ENCODE assay signal across 6 cellular contexts in genomic region chr3:49841126-49841525, GRCh38. TPM values are rescaled to one million over a fixed set of nuclear protein-coding genes. Genes with fewer than 3 reads are reported as not detected.
A peak's percentile ranks its signal among the peaks of the same experiment; 100 is the strongest.
DNase-seq lines count a peak whose midpoint lies in the region; ATAC-seq, FAIRE-seq and TF ChIP-seq lines count a peak whose summit lies in the region.

No MANE protein-coding gene starts in this region.

- DNase-seq in A549 (ENCODE audit: low read depth in 1 of 2, low spot score in 1 of 2) (peak in 1 of 2 experiments; percentile 31), GM12878 (ENCODE audit: low read depth, low spot score) (no peak), left lobe of liver (ENCODE audit: low spot score) (no peak), A172 (ENCODE audit: low spot score) (no peak)

- H3K4me2 ChIP-seq in A549 (no peak overlapping the region), GM12878 (ENCODE audit: control insufficient read depth, insufficient read depth) (no peak overlapping the region)

- H2AFZ ChIP-seq in GM12878 (ENCODE audit: control insufficient read depth, low read depth, low read length) = no peak overlapping the region

- no peaks in the 10 kb centered on the region for H3K27me3 ChIP-seq in GM12878 (replicated peaks in 1 of 2; ENCODE audit: control insufficient read depth in 2 of 2, insufficient read depth in 2 of 2, low read length in 1 of 2)

- no peaks in the 10 kb centered on the region for H4K20me1 ChIP-seq in GM12878 (ENCODE audit: control insufficient read depth, insufficient read depth)

- no TSS peak for BruUV-seq in GM12878 (replicated peaks; lab: Mats Ljungman, UMichigan)

- intact Hi-C loops in GM12878 (cut with micrococcal nuclease; ENCODE audit: unreplicated experiment) = loop anchor here (1.0 kb wide), 1 partner anchor 65 kb away; no protein-coding TSS in a partner anchor

- TF ChIP-seq POLR2A in A549 (IDR thresholded peaks at IDR 0.05; ENCODE audit: low read length) (no peak), GM12878 (IDR thresholded peaks at IDR 0.05; ENCODE audit: low read depth, low read length) (no peak)

- no peak for TF ChIP-seq EP300 in A549 (IDR thresholded peaks at IDR 0.05)
- no peak for TF ChIP-seq EP300 in GM12878 (IDR thresholded peaks at IDR 0.05; ENCODE audit: borderline replicate concordance in 1 of 2, control insufficient read depth in 1 of 2, low read depth in 2 of 2, low read length in 2 of 2)

- TF ChIP-seq CTCF in A549 (IDR thresholded peaks at IDR 0.05) (peak; percentile 45), HEK293 (tag by site-specific recombination; IDR thresholded peaks at IDR 0.05) (peak; percentile 34; the same call in 1 of the 2 replicates), GM12878 (IDR thresholded peaks at IDR 0.05 in 2 of 3, conservative IDR thresholded peaks at IDR 0.05 in 1 of 3; ENCODE audit: control insufficient read depth in 2 of 3, extremely low read depth in 1 of 3, insufficient read depth in 1 of 3, low read depth in 3 of 3, low read length in 3 of 3) (peak; percentile 56 to 63 (median 58))

- POLR2A ChIA-PET in A549 (lab: Yijun Ruan, JAX) = no interaction called here
- POLR2A ChIA-PET in HEK293 (lab: Yijun Ruan, JAX) = no interaction called here
- POLR2A ChIA-PET in GM12878 (lab: Charles Lee) = interaction anchor here (0.6 kb wide), 1 partner anchor 10 kb away, joined by 6 read pairs; no protein-coding TSS in a partner anchor

- H3K9me3 ChIP-seq in A549 = no peaks in the 10 kb centered on the region
- H3K9me3 ChIP-seq in HEK293 (ENCODE audit: control insufficient read depth, insufficient read depth, low read depth, low read length) = no peaks in the 10 kb centered on the region
- no peaks in the 10 kb centered on the region for H3K9me3 ChIP-seq in GM12878 (replicated peaks; ENCODE audit: control insufficient read depth, insufficient read depth, low read length)

- H3K4me3 ChIP-seq in A549 (no peak overlapping the region), HEK293 (ENCODE audit: low read depth, low read length) (no peak overlapping the region), GM12878 (no peak overlapping the region)

- FAIRE-seq in A549 (lab: Jason Lieb, UNC) (no peak), GM12878 (lab: Jason Lieb, UNC) (no peak)

- no peaks in the 10 kb centered on the region for H3K79me2 ChIP-seq in GM12878 (ENCODE audit: control insufficient read depth, insufficient read depth, low read length)

- ATAC-seq in A549 (peak; percentile 57 to 71; a peak in 5 of 6 replicates), GM12878 (peak; percentile 75), left lobe of liver (no peak), GM19455 (IDR thresholded peaks at IDR 0.05; ENCODE audit: unreplicated experiment) (no peak)

- no peak overlapping the region for H3K27ac ChIP-seq in A549
- no peak overlapping the region for H3K27ac ChIP-seq in HEK293 (ENCODE audit: extremely low read depth, low read depth, low read length)
- H3K27ac ChIP-seq in GM12878 (ENCODE audit: control insufficient read depth, insufficient read depth) = no peak overlapping the region

- peaks cover 0 to 93% of the 10 kb centered on the region in 2 experiments; a peak in 2 of 3 replicates for H3K36me3 ChIP-seq in HEK293 (ENCODE audit: control insufficient read depth in 2 of 2, insufficient read depth in 1 of 2, low read length in 2 of 2)
- peaks cover 19 to 26% of the 10 kb centered on the region in 2 experiments for H3K36me3 ChIP-seq in GM12878 (ENCODE audit: control insufficient read depth in 2 of 2, insufficient read depth in 2 of 2, low read length in 1 of 2)

- SMC1A ChIA-PET in GM12878 (lab: Charles Lee; ENCODE audit: uncharacterized antibody, unreplicated experiment) = interaction anchor here (1.1 to 7.5 kb wide), 4 partner anchors 37 to 84 kb away, joined by 3 to 146 read pairs (median 5); partner anchors contain the start of genes CDHR4 and INKA1

- RAD21 ChIA-PET in GM12878 (lab: Charles Lee; ENCODE audit: unreplicated experiment) = interaction anchor here (1.0 to 7.0 kb wide), 5 partner anchors 27 to 95 kb away, joined by 3 to 182 read pairs (median 4); partner anchors contain the start of genes CDHR4, INKA1 and UBA7

- H3K9ac ChIP-seq in GM12878 (ENCODE audit: control insufficient read depth, insufficient read depth, low read length) = no peak overlapping the region

- CTCF ChIA-PET in A549 (lab: Yijun Ruan, JAX) = interaction anchor here (1.1 to 6.6 kb wide), 12 partner anchors 13 to 301 kb away, joined by 3 to 119 read pairs (median 28); partner anchors contain the start of genes CDHR4, INKA1, MST1R and TRAIP
- CTCF ChIA-PET in HEK293 (lab: Yijun Ruan, JAX) = interaction anchor here (0.6 to 4.6 kb wide), 11 partner anchors 14 to 640 kb away, joined by 3 to 36 read pairs (median 4); no protein-coding TSS in a partner anchor
- CTCF ChIA-PET in GM12878 (lab: Yijun Ruan, JAX) = interaction anchor here (0.6 to 14.1 kb wide), 10 partner anchors 10 to 301 kb away, joined by 3 to 327 read pairs (median 4); partner anchors contain the start of genes CDHR4, INKA1 and MST1R

- in situ Hi-C loops in GM12878 (cut with MboI) = no loop called here

- H3K4me1 ChIP-seq in A549 = no peaks in the 10 kb centered on the region
- H3K4me1 ChIP-seq in HEK293 (ENCODE audit: control insufficient read depth, insufficient read depth, low read length) = no peaks in the 10 kb centered on the region
- H3K4me1 ChIP-seq in GM12878 (ENCODE audit: control insufficient read depth, insufficient read depth, low read length) = no peaks in the 10 kb centered on the region

- TF ChIP-seq RAD21 in A549 (conservative IDR thresholded peaks at IDR 0.05 in 1 of 2, IDR thresholded peaks at IDR 0.05 in 1 of 2) (peak; percentile 44 to 64; a peak in 4 of 5 replicates), GM12878 (IDR thresholded peaks at IDR 0.05; ENCODE audit: insufficient read depth, low read depth, low read length) (peak; percentile 61)

RNA-seq across cellular contexts. Expression of gene TRAIP, which starts 15.2 kb away (rescaled TPM):
- polyA plus RNA-seq in A549 (2011; rRNA removed) (10.2 and 10.7 TPM in 2 replicates), A549 (2017; fragmentation: RNase III; extraction: RNeasy Plus Mini Kit Qiagen cat#74134 plus additional on column Dnase treatment) (10.7 to 11.9 TPM (median 11.5 TPM) in 3 replicates), GM12878 (2011; rRNA removed) (12.5 and 18.6 TPM in 2 replicates), GM12878 (2014; fragmentation: Illumina TruSeq; extraction: Trizol) (17.9 and 22.1 TPM in 2 replicates), GM12878 (2014; fragmentation: Nextera tagmentation; extraction: Ambion mirVana) (10 to 100 TPM; 33.6 to 37.0 TPM), GM12878 (2014; rRNA removed) (22.4 and 25.1 TPM in 2 replicates), GM12878 (2016; fragmentation: Nextera tagmentation; extraction: Ambion mirVana) (10 to 100 TPM; 26.8 to 31.2 TPM)
- 21.9 and 22.1 TPM in 2 replicates for polyA plus RNA-seq in A549 (2012; cell fraction: cytosol; rRNA removed)
- polyA plus RNA-seq in A549 (2012; cell fraction: nucleus; rRNA removed) = 73.2 and 74.9 TPM in 2 replicates
- polyA minus RNA-seq in A549 (2011; rRNA and poly(A)+ RNA removed) = 14.8 and 18.7 TPM in 2 replicates
- 18.7 and 23.8 TPM in 2 replicates for total RNA-seq in GM12878 (2013; cell fraction: nucleolus; rRNA removed)
- total RNA-seq in GM12878 (2014; rRNA removed) (20.9 and 21.1 TPM in 2 replicates), GM12878 (2014; rRNA removed; fragmentation: Illumina TruSeq; extraction: Trizol) (14.7 and 15.9 TPM in 2 replicates), GM12878 (2021) (19.5 and 23.7 TPM in 2 replicates), left lobe of liver (0.75 TPM)
- polyA plus RNA-seq in GM12878 (2011; ENCODE audit: low read depth) = 8.2 TPM
- 17.4 and 27.0 TPM in 2 replicates for polyA plus RNA-seq in GM12878 (2011; cell fraction: cytosol; rRNA removed)
- polyA plus RNA-seq in GM12878 (2011; cell fraction: nucleus; rRNA removed) = 81.4 and 83.2 TPM in 2 replicates
- 10.8 and 11.1 TPM in 2 replicates for polyA plus RNA-seq in GM12878 (2012)
- polyA minus RNA-seq in GM12878 (2011; rRNA and poly(A)+ RNA removed) = 22.6 and 26.3 TPM in 2 replicates
- 10.6 TPM in 2 replicates for polyA minus RNA-seq in GM12878 (2011; cell fraction: cytosol; rRNA and poly(A)+ RNA removed)
- polyA minus RNA-seq in GM12878 (2011; cell fraction: nucleus; rRNA and poly(A)+ RNA removed) = 22.2 and 31.2 TPM in 2 replicates
- 12.8 and 16.1 TPM in 2 replicates for total RNA-seq in A172 (2014; rRNA removed; shearing (Covaris generic))

RNA-seq across cellular contexts. Expression of gene UBA7, which starts 27.4 kb away (rescaled TPM):
- polyA plus RNA-seq in A549 (2011; rRNA removed) = 0.22 and 0.33 TPM in 2 replicates
- 0.28 and 0.52 TPM in 2 replicates for polyA plus RNA-seq in A549 (2012; cell fraction: cytosol; rRNA removed)
- 7.7 and 8.5 TPM in 2 replicates for polyA plus RNA-seq in A549 (2012; cell fraction: nucleus; rRNA removed)
- polyA plus RNA-seq in A549 (2017; fragmentation: RNase III; extraction: RNeasy Plus Mini Kit Qiagen cat#74134 plus additional on column Dnase treatment) = 0.54 to 0.63 TPM (median 0.62 TPM) in 3 replicates
- 0.88 and 0.91 TPM in 2 replicates for polyA minus RNA-seq in A549 (2011; rRNA and poly(A)+ RNA removed)
- total RNA-seq in GM12878 (2013; cell fraction: nucleolus; rRNA removed) = 270 and 275 TPM in 2 replicates
- 71.2 and 79.6 TPM in 2 replicates for total RNA-seq in GM12878 (2014; rRNA removed)
- total RNA-seq in GM12878 (2014; rRNA removed; fragmentation: Illumina TruSeq; extraction: Trizol) = 35.1 and 38.9 TPM in 2 replicates
- total RNA-seq in GM12878 (2021) = 108 and 116 TPM in 2 replicates
- 86.4 TPM for polyA plus RNA-seq in GM12878 (2011; ENCODE audit: low read depth)
- polyA plus RNA-seq in GM12878 (2011; rRNA removed) = 34.1 and 65.8 TPM in 2 replicates
- 67.0 and 102 TPM in 2 replicates for polyA plus RNA-seq in GM12878 (2011; cell fraction: cytosol; rRNA removed)
- 1,147 and 1,386 TPM in 2 replicates for polyA plus RNA-seq in GM12878 (2011; cell fraction: nucleus; rRNA removed)
- 133 and 156 TPM in 2 replicates for polyA plus RNA-seq in GM12878 (2012)
- 25.9 and 57.4 TPM in 2 replicates for polyA plus RNA-seq in GM12878 (2014; fragmentation: Illumina TruSeq; extraction: Trizol)
- 10 to 100 TPM; 11.8 to 22.2 TPM for polyA plus RNA-seq in GM12878 (2014; fragmentation: Nextera tagmentation; extraction: Ambion mirVana)
- 105 and 112 TPM in 2 replicates for polyA plus RNA-seq in GM12878 (2014; rRNA removed)
- 10 to 100 TPM; 34.6 to 36.0 TPM for polyA plus RNA-seq in GM12878 (2016; fragmentation: Nextera tagmentation; extraction: Ambion mirVana)
- polyA minus RNA-seq in GM12878 (2011; rRNA and poly(A)+ RNA removed) = 68.0 and 103 TPM in 2 replicates
- polyA minus RNA-seq in GM12878 (2011; cell fraction: cytosol; rRNA and poly(A)+ RNA removed) = 29.7 and 31.4 TPM in 2 replicates
- 202 and 226 TPM in 2 replicates for polyA minus RNA-seq in GM12878 (2011; cell fraction: nucleus; rRNA and poly(A)+ RNA removed)
- total RNA-seq in left lobe of liver = 33.2 TPM
- total RNA-seq in A172 (2014; rRNA removed; shearing (Covaris generic)) = 13.1 and 19.7 TPM in 2 replicates

RNA-seq across cellular contexts. Expression of gene CAMKV, which starts 28.6 kb away (rescaled TPM):
- 0.20 and 0.31 TPM in 2 replicates for polyA plus RNA-seq in A549 (2011; rRNA removed)
- polyA plus RNA-seq in A549 (2012; cell fraction: cytosol; rRNA removed) = 0.41 TPM in 2 replicates
- polyA plus RNA-seq in A549 (2012; cell fraction: nucleus; rRNA removed) = 1.6 and 2.1 TPM in 2 replicates
- 0.31 to 0.51 TPM (median 0.46 TPM) in 3 replicates for polyA plus RNA-seq in A549 (2017; fragmentation: RNase III; extraction: RNeasy Plus Mini Kit Qiagen cat#74134 plus additional on column Dnase treatment)
- polyA minus RNA-seq in A549 (2011; rRNA and poly(A)+ RNA removed) = 0.17 and 0.44 TPM in 2 replicates
- total RNA-seq in GM12878 (2013; cell fraction: nucleolus; rRNA removed) = not detected in 2 replicates
- total RNA-seq in GM12878 (2014; rRNA removed) = not detected in 2 replicates
- total RNA-seq in GM12878 (2014; rRNA removed; fragmentation: Illumina TruSeq; extraction: Trizol) = not detected in 2 replicates
- total RNA-seq in GM12878 (2021) = 0.16 TPM in 1 of 2 replicates, not detected in the other
- not detected for polyA plus RNA-seq in GM12878 (2011; ENCODE audit: low read depth)
- 0.13 TPM in 1 of 2 replicates, not detected in the other for polyA plus RNA-seq in GM12878 (2011; rRNA removed)
- 0.01 and 0.05 TPM in 2 replicates for polyA plus RNA-seq in GM12878 (2011; cell fraction: cytosol; rRNA removed)
- polyA plus RNA-seq in GM12878 (2011; cell fraction: nucleus; rRNA removed) = 0.16 and 0.25 TPM in 2 replicates
- not detected in 2 replicates for polyA plus RNA-seq in GM12878 (2012)
- polyA plus RNA-seq in GM12878 (2014; fragmentation: Illumina TruSeq; extraction: Trizol) = not detected in 2 replicates
- polyA plus RNA-seq in GM12878 (2014; fragmentation: Nextera tagmentation; extraction: Ambion mirVana) = not detected
- polyA plus RNA-seq in GM12878 (2014; rRNA removed) = 0.05 TPM in 1 of 2 replicates, not detected in the other
- polyA plus RNA-seq in GM12878 (2016; fragmentation: Nextera tagmentation; extraction: Ambion mirVana) = under 1 TPM; 0.06 to 0.20 TPM
- polyA minus RNA-seq in GM12878 (2011; rRNA and poly(A)+ RNA removed) = not detected in 2 replicates
- not detected in 2 replicates for polyA minus RNA-seq in GM12878 (2011; cell fraction: cytosol; rRNA and poly(A)+ RNA removed)
- 0.10 TPM in 1 of 2 replicates, not detected in the other for polyA minus RNA-seq in GM12878 (2011; cell fraction: nucleus; rRNA and poly(A)+ RNA removed)
- total RNA-seq in left lobe of liver = not detected
- total RNA-seq in A172 (2014; rRNA removed; shearing (Covaris generic)) = not detected in 2 replicates

RNA-seq across cellular contexts. Expression of gene INKA1, which starts 38.1 kb away (rescaled TPM):
- polyA plus RNA-seq in A549 (2011; rRNA removed) (0.21 and 0.39 TPM in 2 replicates), A549 (2017; fragmentation: RNase III; extraction: RNeasy Plus Mini Kit Qiagen cat#74134 plus additional on column Dnase treatment) (0.51 to 0.75 TPM (median 0.74 TPM) in 3 replicates), GM12878 (2011; rRNA removed) (0.94 and 1.6 TPM in 2 replicates), GM12878 (2014; fragmentation: Illumina TruSeq; extraction: Trizol) (2.1 TPM in 1 of 2 replicates, not detected in the other), GM12878 (2014; fragmentation: Nextera tagmentation; extraction: Ambion mirVana) (1 to 10 TPM in 1 of 2 experiments, under 1 TPM in 1; 0.32 to 1.4 TPM), GM12878 (2014; rRNA removed) (10.2 and 10.5 TPM in 2 replicates), GM12878 (2016; fragmentation: Nextera tagmentation; extraction: Ambion mirVana) (1 to 10 TPM; 9.0 to 9.9 TPM)
- 1.2 and 1.3 TPM in 2 replicates for polyA plus RNA-seq in A549 (2012; cell fraction: cytosol; rRNA removed)
- polyA plus RNA-seq in A549 (2012; cell fraction: nucleus; rRNA removed) = 0.83 and 0.89 TPM in 2 replicates
- polyA minus RNA-seq in A549 (2011; rRNA and poly(A)+ RNA removed) = 0.44 TPM in 1 of 2 replicates, not detected in the other
- total RNA-seq in GM12878 (2013; cell fraction: nucleolus; rRNA removed) = 6.4 and 6.9 TPM in 2 replicates
- total RNA-seq in GM12878 (2014; rRNA removed) (9.3 and 11.9 TPM in 2 replicates), GM12878 (2014; rRNA removed; fragmentation: Illumina TruSeq; extraction: Trizol) (3.8 and 4.2 TPM in 2 replicates), GM12878 (2021) (6.0 and 9.2 TPM in 2 replicates), left lobe of liver (0.63 TPM)
- polyA plus RNA-seq in GM12878 (2011; ENCODE audit: low read depth) = 0.92 TPM
- 2.7 and 4.6 TPM in 2 replicates for polyA plus RNA-seq in GM12878 (2011; cell fraction: cytosol; rRNA removed)
- 2.7 and 3.3 TPM in 2 replicates for polyA plus RNA-seq in GM12878 (2011; cell fraction: nucleus; rRNA removed)
- polyA plus RNA-seq in GM12878 (2012) = 1.9 and 2.3 TPM in 2 replicates
- 1.8 and 4.4 TPM in 2 replicates for polyA minus RNA-seq in GM12878 (2011; rRNA and poly(A)+ RNA removed)
- polyA minus RNA-seq in GM12878 (2011; cell fraction: cytosol; rRNA and poly(A)+ RNA removed) = 2.1 TPM in 1 of 2 replicates, not detected in the other
- 4.0 and 7.8 TPM in 2 replicates for polyA minus RNA-seq in GM12878 (2011; cell fraction: nucleus; rRNA and poly(A)+ RNA removed)
- total RNA-seq in A172 (2014; rRNA removed; shearing (Covaris generic)) = 2.8 and 6.4 TPM in 2 replicates

RNA-seq across cellular contexts. Expression of gene CDHR4, which starts 41.5 kb away (rescaled TPM):
- polyA plus RNA-seq in A549 (2011; rRNA removed) (0.54 and 0.71 TPM in 2 replicates), A549 (2017; fragmentation: RNase III; extraction: RNeasy Plus Mini Kit Qiagen cat#74134 plus additional on column Dnase treatment) (0.52 to 1.1 TPM (median 0.66 TPM) in 3 replicates), GM12878 (2011; rRNA removed) (not detected in 2 replicates), GM12878 (2014; fragmentation: Illumina TruSeq; extraction: Trizol) (not detected in 2 replicates), GM12878 (2014; fragmentation: Nextera tagmentation; extraction: Ambion mirVana) (not detected), GM12878 (2014; rRNA removed) (not detected in 2 replicates), GM12878 (2016; fragmentation: Nextera tagmentation; extraction: Ambion mirVana) (not detected)
- 0.66 and 0.73 TPM in 2 replicates for polyA plus RNA-seq in A549 (2012; cell fraction: cytosol; rRNA removed)
- 9.8 and 13.2 TPM in 2 replicates for polyA plus RNA-seq in A549 (2012; cell fraction: nucleus; rRNA removed)
- 0.73 and 1.2 TPM in 2 replicates for polyA minus RNA-seq in A549 (2011; rRNA and poly(A)+ RNA removed)
- 0.33 TPM in 1 of 2 replicates, not detected in the other for total RNA-seq in GM12878 (2013; cell fraction: nucleolus; rRNA removed)
- total RNA-seq in GM12878 (2014; rRNA removed) (not detected in 2 replicates), GM12878 (2014; rRNA removed; fragmentation: Illumina TruSeq; extraction: Trizol) (not detected in 2 replicates), GM12878 (2021) (not detected in 2 replicates), left lobe of liver (not detected)
- not detected for polyA plus RNA-seq in GM12878 (2011; ENCODE audit: low read depth)
- polyA plus RNA-seq in GM12878 (2011; cell fraction: cytosol; rRNA removed) = 0.05 TPM in 1 of 2 replicates, not detected in the other
- polyA plus RNA-seq in GM12878 (2011; cell fraction: nucleus; rRNA removed) = 0.28 TPM in 2 replicates
- 0.10 TPM in 1 of 2 replicates, not detected in the other for polyA plus RNA-seq in GM12878 (2012)
- not detected in 2 replicates for polyA minus RNA-seq in GM12878 (2011; rRNA and poly(A)+ RNA removed)
- not detected in 2 replicates for polyA minus RNA-seq in GM12878 (2011; cell fraction: cytosol; rRNA and poly(A)+ RNA removed)
- polyA minus RNA-seq in GM12878 (2011; cell fraction: nucleus; rRNA and poly(A)+ RNA removed) = not detected in 2 replicates
- not detected in 2 replicates for total RNA-seq in A172 (2014; rRNA removed; shearing (Covaris generic))

Comparison
In these comparisons a context has a peak if more than half of its experiments do, and no peak if none do; other contexts are left out.
1. ATAC-seq: peak in A549 (2 of 2) and GM12878 (single experiment); none in left lobe of liver (single experiment) and GM19455 (single experiment).
2. Peak in every context shown above with its lines, with median percentiles within 50 percentile points of each other: CTCF ChIP-seq.